ENCODE assay signal across 27 cellular contexts in genomic region chr14:71341160-71341559, GRCh38. TPM values are rescaled to one million over a fixed set of nuclear protein-coding genes. Genes with fewer than 3 reads are reported as not detected.
DNase-seq lines count a peak whose midpoint lies in the region; ATAC-seq and TF ChIP-seq lines count a peak whose summit lies in the region.
"Had no signal": no experiment of that assay in that cellular context is flagged by ENCODE, and none has a peak within 500 bp of the region (broad histone marks: within the 10 kb centered on the region; RNA-seq: fewer than 3 reads in every experiment).

No MANE protein-coding gene starts in this region.

- H3K4me1 ChIP-seq in spleen, result peaks cover 9 to 87% (median 41%) of the 10 kb centered on the region in 6 donors
- H3K4me1 ChIP-seq: psoas muscle had no signal

- DNase-seq in HL-60 (ENCODE audit: low read depth in 1 of 2, low spot score in 1 of 2) (peak; percentile 49 to 69), NB4 (ENCODE audit: low read depth) (peak; percentile 24), spleen (no peak), 8988T (no peak)
- no peak for DNase-seq in activated CD4-positive, alpha-beta memory T cell treated with anti-CD3 and anti-CD28 coated beads, Interleukin-2, amount 10 ng/mL, durations not matched to agents 7 days and 5 days
- DNase-seq: activated naive CD4-positive, alpha-beta T cell treated with anti-CD3 and anti-CD28 coated beads, Interleukin-2, amount 10 ng/mL, durations not matched to agents 7 days and 5 days; adrenal gland; Calu3; CD4-positive, CD25-positive, alpha-beta regulatory T cell; DMS79 treated with DMSO at 0.1 percent for 48 hours; esophagus squamous epithelium; foreskin melanocyte; GDM1; kidney glomerular epithelial cell; midbrain; naive thymus-derived CD4-positive, alpha-beta T cell; NCI-H1417; NCI-H2029 treated with DMSO at 0.1 percent for 48 hours; NCI-H524; Peyer's patch; psoas muscle; stimulated activated CD4-positive, alpha-beta T cell treated with anti-CD3 and anti-CD28 coated beads, Interleukin-4, amount 100 ng/mL, for 24 hours; thyroid gland had no signal

- peak overlapping the region; percentile 22 for H3K27ac Mint-ChIP-seq in dendritic cell treated with granulocyte-macrophage colony-stimulating factor and Interleukin-4, amounts not matched to agents 40 ng/mL and 50 ng/mL, for 4 days
- H3K27ac Mint-ChIP-seq in activated CD4-positive, alpha-beta memory T cell treated with anti-CD3 and anti-CD28 coated beads, Interleukin-2, amount 10 ng/mL, durations not matched to agents 7 days and 5 days, result no peak overlapping the region
- H3K27ac Mint-ChIP-seq: activated naive CD4-positive, alpha-beta T cell treated with anti-CD3 and anti-CD28 coated beads, Interleukin-2, amount 10 ng/mL, durations not matched to agents 7 days and 5 days had no signal

- peak overlapping the region; percentile 30 for H3K27ac ChIP-seq in HL-60 (replicated peaks)
- peak overlapping the region in 7 of 8 donors; percentile 15 to 89 (median 75) for H3K27ac ChIP-seq in spleen
- H3K27ac ChIP-seq: esophagus squamous epithelium, psoas muscle, thyroid gland had no signal

- no peak overlapping the region for H3K4me3 ChIP-seq in HL-60 (replicated peaks; ENCODE audit: insufficient read depth, low read length)
- H3K4me3 ChIP-seq in NB4 (ENCODE audit: low read depth, low read length), result no peak overlapping the region
- peak overlapping the region in 1 of 8 donors; percentile 31 for H3K4me3 ChIP-seq in spleen
- H3K4me3 ChIP-seq: adrenal gland, body of pancreas, esophagus squamous epithelium, Peyer's patch, psoas muscle, thyroid gland had no signal

- ATAC-seq in GM18861 (IDR thresholded peaks at IDR 0.05; ENCODE audit: unreplicated experiment), result no peak
- ATAC-seq: body of pancreas; naive thymus-derived CD4-positive, alpha-beta T cell; psoas muscle had no signal

- TF ChIP-seq POLR2A in NB4 (IDR thresholded peaks at IDR 0.05; ENCODE audit: extremely low read depth, insufficient read length), result no peak
- TF ChIP-seq POLR2A in spleen (IDR thresholded peaks at IDR 0.05), result no peak

- H3K9me3 ChIP-seq in spleen, result no peaks in the 10 kb centered on the region
- H3K9me3 ChIP-seq: adrenal gland, body of pancreas, esophagus squamous epithelium, Peyer's patch, psoas muscle, thyroid gland had no signal

- no peak for TF ChIP-seq CTCF in HL-60 (IDR thresholded peaks at IDR 0.05; ENCODE audit: insufficient read depth, low read length)
- TF ChIP-seq CTCF in NB4 (IDR thresholded peaks at IDR 0.05; ENCODE audit: low read depth, low read length), result no peak
- TF ChIP-seq CTCF in spleen (IDR thresholded peaks at IDR 0.05 in 8 of 11, conservative IDR thresholded peaks at IDR 0.05 in 3 of 11), result no peak

- H3K4me1 Mint-ChIP-seq in dendritic cell treated with granulocyte-macrophage colony-stimulating factor and Interleukin-4, amounts not matched to agents 40 ng/mL and 50 ng/mL, for 4 days (ENCODE audit: low read depth), result peaks cover 77% of the 10 kb centered on the region
- peaks cover 16% of the 10 kb centered on the region for H3K4me1 Mint-ChIP-seq in activated CD4-positive, alpha-beta memory T cell treated with anti-CD3 and anti-CD28 coated beads, Interleukin-2, amount 10 ng/mL, durations not matched to agents 7 days and 5 days

- H3K9me3 Mint-ChIP-seq in dendritic cell treated with granulocyte-macrophage colony-stimulating factor and Interleukin-4, amounts not matched to agents 40 ng/mL and 50 ng/mL, for 4 days, result peaks cover 8% of the 10 kb centered on the region
- no peaks in the 10 kb centered on the region for H3K9me3 Mint-ChIP-seq in activated CD4-positive, alpha-beta memory T cell treated with anti-CD3 and anti-CD28 coated beads, Interleukin-2, amount 10 ng/mL, durations not matched to agents 7 days and 5 days
- H3K9me3 Mint-ChIP-seq: central memory CD8-positive, alpha-beta T cell had no signal

- H3K27me3 Mint-ChIP-seq in dendritic cell treated with granulocyte-macrophage colony-stimulating factor and Interleukin-4, amounts not matched to agents 40 ng/mL and 50 ng/mL, for 4 days, result no peaks in the 10 kb centered on the region
- H3K27me3 Mint-ChIP-seq in activated CD4-positive, alpha-beta memory T cell treated with anti-CD3 and anti-CD28 coated beads, Interleukin-2, amount 10 ng/mL, durations not matched to agents 7 days and 5 days, result no peaks in the 10 kb centered on the region
- H3K27me3 Mint-ChIP-seq: activated naive CD4-positive, alpha-beta T cell treated with anti-CD3 and anti-CD28 coated beads, Interleukin-2, amount 10 ng/mL, durations not matched to agents 7 days and 5 days; CD4-positive, CD25-positive, alpha-beta regulatory T cell; central memory CD8-positive, alpha-beta T cell; naive thymus-derived CD4-positive, alpha-beta T cell had no signal

- no peak overlapping the region for H3K4me3 Mint-ChIP-seq in dendritic cell treated with granulocyte-macrophage colony-stimulating factor and Interleukin-4, amounts not matched to agents 40 ng/mL and 50 ng/mL, for 4 days
- H3K4me3 Mint-ChIP-seq in activated CD4-positive, alpha-beta memory T cell treated with anti-CD3 and anti-CD28 coated beads, Interleukin-2, amount 10 ng/mL, durations not matched to agents 7 days and 5 days, result no peak overlapping the region
- H3K4me3 Mint-ChIP-seq: activated naive CD4-positive, alpha-beta T cell treated with anti-CD3 and anti-CD28 coated beads, Interleukin-2, amount 10 ng/mL, durations not matched to agents 7 days and 5 days; CD4-positive, CD25-positive, alpha-beta regulatory T cell; central memory CD8-positive, alpha-beta T cell; naive thymus-derived CD4-positive, alpha-beta T cell had no signal

- intact Hi-C loops in dendritic cell treated with granulocyte-macrophage colony-stimulating factor and Interleukin-4, amounts not matched to agents 40 ng/mL and 50 ng/mL, for 4 days (cut with micrococcal nuclease), result no loop called here
- intact Hi-C loops in spleen (cut with DNase I; ENCODE audit: low total_unique reads), result no loop called here

- H3K27me3 ChIP-seq in HL-60 (ENCODE audit: insufficient read depth, poor library complexity, severe bottlenecking) (no peaks in the 10 kb centered on the region), spleen (replicated peaks in 1 of 7) (no peaks in the 10 kb centered on the region)
- H3K27me3 ChIP-seq: adrenal gland, body of pancreas, esophagus squamous epithelium, Peyer's patch, thyroid gland had no signal

- CTCF ChIA-PET in activated CD4-positive, alpha-beta memory T cell treated with anti-CD3 and anti-CD28 coated beads, Interleukin-2, amount 10 ng/mL, durations not matched to agents 7 days and 5 days (lab: Charles Lee), result interaction anchor here (1.1 kb wide), 1 partner anchor 11 kb away, joined by 3 read pairs; no protein-coding TSS in a partner anchor

- POLR2A ChIA-PET in activated CD4-positive, alpha-beta memory T cell treated with anti-CD3 and anti-CD28 coated beads, Interleukin-2, amount 10 ng/mL, durations not matched to agents 7 days and 5 days (lab: Charles Lee), result interaction anchor here (0.7 kb wide), 1 partner anchor 20 kb away, joined by 3 read pairs; no protein-coding TSS in a partner anchor

- WGBS in spleen, 5 donors, result 34 to 51% (median 40%) methylated on average over 3 of the region's 3 CpGs

- H3K36me3 Mint-ChIP-seq in dendritic cell treated with granulocyte-macrophage colony-stimulating factor and Interleukin-4, amounts not matched to agents 40 ng/mL and 50 ng/mL, for 4 days (ENCODE audit: low read depth), result peaks cover 29% of the 10 kb centered on the region
- peaks cover 39% of the 10 kb centered on the region for H3K36me3 Mint-ChIP-seq in activated CD4-positive, alpha-beta memory T cell treated with anti-CD3 and anti-CD28 coated beads, Interleukin-2, amount 10 ng/mL, durations not matched to agents 7 days and 5 days (ENCODE audit: low read depth)

- peaks cover 0 to 11% (median 0%) of the 10 kb centered on the region in 6 donors for H3K36me3 ChIP-seq in spleen
- H3K36me3 ChIP-seq: adrenal gland, esophagus squamous epithelium, Peyer's patch, thyroid gland had no signal

RNA-seq across cellular contexts. Expression of gene SIPA1L1, which starts 20.9 kb away (rescaled TPM):
- 100 to 1,000 TPM in 6 of 7 donors, 10 to 100 TPM in 1; 98.7 to 167 (median 146) TPM for total RNA-seq in spleen
- polyA plus RNA-seq in spleen, result 10 to 100 TPM; 11.9 to 27.9 (median 21.5) TPM
- total RNA-seq in activated CD4-positive, alpha-beta memory T cell treated with anti-CD3 and anti-CD28 coated beads, Interleukin-2, amount 10 ng/mL, durations not matched to agents 7 days and 5 days, result 10 to 100 TPM; 79.5 to 84.2 TPM

Comparison
In these comparisons a context has a peak if more than half of its experiments do, and no peak if none do; other contexts are left out.
1. DNase-seq: peak in HL-60 (2 of 2) and NB4 (single experiment); none in spleen (single experiment), 8988T (single experiment) and activated CD4-positive, alpha-beta memory T cell treated with anti-CD3 and anti-CD28 coated beads, Interleukin-2, amount 10 ng/mL, durations not matched to agents 7 days and 5 days (single experiment).